ENCODE assay signal across 1 cellular context in genomic region chr4:19319607-19320006, GRCh38.
TF ChIP-seq lines count a peak whose summit lies in the region.

No MANE protein-coding gene starts in this region.

TF ChIP-seq in H1, 55 proteins besides CTCF, POLR2A, EP300 and RAD21 (continued from another document):
- no peak for TF ChIP-seq USF2 (IDR thresholded peaks at IDR 0.05; ENCODE audit: low read length)
- TF ChIP-seq KDM4A (IDR thresholded peaks at IDR 0.05; ENCODE audit: low read depth, low read length, severe bottlenecking): no peak
- no peak for TF ChIP-seq SIRT6 (IDR thresholded peaks at IDR 0.05; ENCODE audit: low read length)
- no peak for TF ChIP-seq ATF2 (IDR thresholded peaks at IDR 0.05; ENCODE audit: low read length)
- TF ChIP-seq NRF1 (IDR thresholded peaks at IDR 0.05; ENCODE audit: low read depth, low read length): no peak
- no peak for TF ChIP-seq PHF8 (conservative IDR thresholded peaks at IDR 0.05; ENCODE audit: low read depth, low read length)
